Comparison of ENCODE assay signal across 17 cellular contexts in the genomic region with DNA sequence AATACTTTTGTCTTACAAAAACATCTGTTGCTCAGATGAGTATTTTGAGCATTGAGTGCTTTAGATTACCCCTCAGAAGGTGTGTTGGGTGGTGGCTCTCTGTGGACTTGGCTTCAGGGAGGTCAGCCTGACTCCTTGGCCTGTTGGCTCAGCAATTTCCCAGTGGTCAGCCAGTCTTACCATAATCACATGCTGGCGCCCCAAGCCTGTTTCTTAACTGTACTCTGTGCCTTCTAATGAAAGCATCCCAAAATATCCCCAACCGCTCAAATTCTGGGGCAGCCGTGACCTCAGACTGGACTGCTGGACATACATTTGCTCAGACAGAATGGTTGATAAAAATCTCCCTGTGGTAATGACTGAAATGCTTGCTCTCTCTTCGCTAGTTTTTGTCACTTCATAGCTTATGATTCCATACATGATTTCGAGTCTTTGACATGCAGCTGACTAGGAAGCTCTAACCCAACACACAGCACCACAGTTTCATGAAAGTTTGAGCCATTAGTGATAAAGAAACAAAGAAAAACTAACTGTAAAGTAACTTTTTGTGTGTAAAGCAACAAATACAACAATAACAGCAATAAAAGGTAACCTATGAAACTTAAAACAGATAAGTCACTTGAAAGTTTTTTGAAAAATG.
DNase-seq lines count a peak whose midpoint lies in the region; ATAC-seq, FAIRE-seq and TF ChIP-seq lines count a peak whose summit lies in the region.
"Had no signal": no experiment of that assay in that cellular context is flagged by ENCODE, and none has a peak within 500 bp of the region (broad histone marks: within the 10 kb centered on the region; RNA-seq: fewer than 3 reads in every experiment).

No MANE protein-coding gene starts in this region.

- no peaks in the 10 kb centered on the region for H3K27me3 Mint-ChIP-seq in activated B cell treated with CpG ODN at 0.5 μM for 24 hours

- ATAC-seq in HG03045 (IDR thresholded peaks at IDR 0.05; ENCODE audit: unreplicated experiment): peak; percentile 50
- ATAC-seq in activated B cell treated with CpG ODN at 0.5 μM for 24 hours (ENCODE audit: low read depth): no peak
- no peak for ATAC-seq in GM21367 (IDR thresholded peaks at IDR 0.05; ENCODE audit: unreplicated experiment)
- ATAC-seq: gastroesophageal sphincter had no signal

- peak overlapping the region; percentile 88 for H3K27ac Mint-ChIP-seq in activated B cell treated with CpG ODN at 0.5 μM for 24 hours

- H3K36me3 Mint-ChIP-seq in activated B cell treated with CpG ODN at 0.5 μM for 24 hours (ENCODE audit: low read depth): no peaks in the 10 kb centered on the region

- peak overlapping the region; percentile 15 for H3K4me3 Mint-ChIP-seq in activated B cell treated with CpG ODN at 0.5 μM for 24 hours

- no peak overlapping the region for H4K91ac ChIP-seq in neuronal stem cell (ENCODE audit: low read depth, low read length, poor library complexity)

- TF ChIP-seq POLR2A in GM12892 (IDR thresholded peaks at IDR 0.05; ENCODE audit: low read depth, low read length): no peak

- no peaks in the 10 kb centered on the region for H3K79me1 ChIP-seq in neuronal stem cell (ENCODE audit: low read depth, low read length)

- H3K27me3 ChIP-seq in neuronal stem cell (ENCODE audit: control insufficient read depth in 3 of 3, insufficient read depth in 3 of 3, low read depth in 1 of 3, low read length in 3 of 3): no peaks in the 10 kb centered on the region
- H3K27me3 ChIP-seq: gastroesophageal sphincter, Peyer's patch, testis had no signal

- peak overlapping the region; percentile 64 for H2AFZ ChIP-seq in neuronal stem cell (ENCODE audit: low read length)

- DNase-seq in GM12892 (ENCODE audit: insufficient read length) (no peak), activated B cell treated with CpG ODN at 0.5 μM for 24 hours (no peak), neuronal stem cell (ENCODE audit: low spot score) (no peak), DMS153 treated with DMSO at 0.1 percent for 48 hours (lab: John Stamatoyannopoulos, UW; ENCODE audit: unreplicated experiment) (no peak), NCI-H2171 (lab: John Stamatoyannopoulos, UW) (no peak), occipital lobe (lab: John Stamatoyannopoulos, UW) (no peak)
- DNase-seq: activated CD4-positive, CD25-positive, alpha-beta regulatory T cell treated with anti-CD3 and anti-CD28 coated beads, Interleukin-2, amount 50 U/mL, for 72 hours; DMS 273 treated with DMSO at 0.1 percent for 48 hours; NCI-H146; NCI-H524; psoas muscle; testis had no signal

- H3K4me1 ChIP-seq in neuronal stem cell (ENCODE audit: control insufficient read depth in 2 of 2, insufficient read depth in 1 of 2, low read depth in 1 of 2, low read length in 2 of 2): no peaks in the 10 kb centered on the region
- H3K4me1 ChIP-seq: gastroesophageal sphincter, Peyer's patch, testis had no signal

- no peak overlapping the region for H2BK5ac ChIP-seq in neuronal stem cell (ENCODE audit: low read length)

- H3K27ac ChIP-seq in neuronal stem cell (replicated peaks; ENCODE audit: low read length): no peak overlapping the region
- H3K27ac ChIP-seq: gastroesophageal sphincter, psoas muscle, testis had no signal

- intact Hi-C loops in activated B cell treated with CpG ODN at 0.5 μM for 24 hours (cut with micrococcal nuclease): no loop called here

- no peaks in the 10 kb centered on the region for H3K36me3 ChIP-seq in neuronal stem cell (replicated peaks in 1 of 2; ENCODE audit: control insufficient read depth in 2 of 2, insufficient read depth in 2 of 2, low read length in 2 of 2)
- H3K36me3 ChIP-seq: gastroesophageal sphincter, Peyer's patch had no signal

- no peak overlapping the region for H3K9ac ChIP-seq in neuronal stem cell (ENCODE audit: low read depth, low read length, poor library complexity)

- no peak overlapping the region for H2AK5ac ChIP-seq in neuronal stem cell (ENCODE audit: low read depth, low read length)

- no peak overlapping the region for H2BK120ac ChIP-seq in neuronal stem cell (ENCODE audit: low read depth, low read length)

- H3K4me1 Mint-ChIP-seq in activated B cell treated with CpG ODN at 0.5 μM for 24 hours: peaks cover 80% of the 10 kb centered on the region

- no peak overlapping the region for H3K14ac ChIP-seq in neuronal stem cell (ENCODE audit: low read length)

- no peak overlapping the region for H2BK12ac ChIP-seq in neuronal stem cell (ENCODE audit: low read length)

- H3K9me3 ChIP-seq in neuronal stem cell (replicated peaks in 1 of 2; ENCODE audit: control insufficient read depth in 2 of 2, insufficient read depth in 1 of 2, low read depth in 1 of 2, low read length in 2 of 2): no peaks in the 10 kb centered on the region
- H3K9me3 ChIP-seq: gastroesophageal sphincter, Peyer's patch, psoas muscle, testis had no signal

- H3K18ac ChIP-seq in neuronal stem cell (ENCODE audit: low read length): no peak overlapping the region

- no peak overlapping the region for H3K23ac ChIP-seq in neuronal stem cell (ENCODE audit: low read depth, low read length, poor library complexity)

- H3K9me3 Mint-ChIP-seq in activated B cell treated with CpG ODN at 0.5 μM for 24 hours: no peaks in the 10 kb centered on the region

- POLR2A ChIA-PET in activated B cell treated with CpG ODN at 0.5 μM for 24 hours (lab: Charles Lee): interaction anchor here (0.5 to 3.0 kb wide), 7 partner anchors 9 to 564 kb away, joined by 3 to 28 read pairs (median 8); a partner anchor contains a TSS

- FAIRE-seq in GM12892 (lab: Jason Lieb, UNC): peak; percentile 96
- FAIRE-seq: islet of Langerhans had no signal

- no peak overlapping the region for H2BK15ac ChIP-seq in neuronal stem cell (ENCODE audit: low read length)

- no peak for TF ChIP-seq CTCF in activated B cell treated with CpG ODN at 0.5 μM for 24 hours (IDR thresholded peaks at IDR 0.05)

- no peak overlapping the region for H3K4ac ChIP-seq in neuronal stem cell (ENCODE audit: low read length)

- H4K8ac ChIP-seq in neuronal stem cell (ENCODE audit: low read depth, low read length): no peak overlapping the region

- H3K4me2 ChIP-seq in neuronal stem cell (ENCODE audit: insufficient read depth, low read length, poor library complexity, severe bottlenecking): no peak overlapping the region

- WGBS in neuronal stem cell (ENCODE audit: extremely low coverage in 2 of 2, insufficient read length in 2 of 2, insufficient replicate concordance in 1 of 2), 2 donors: no CpG with 5 or more reads among the region's 5 CpGs

- no peak overlapping the region for H3K4me3 ChIP-seq in neuronal stem cell (ENCODE audit: low read length in 2 of 2)
- H3K4me3 ChIP-seq: gastroesophageal sphincter, Peyer's patch, psoas muscle, testis had no signal

- CTCF ChIA-PET in activated B cell treated with CpG ODN at 0.5 μM for 24 hours (lab: Charles Lee): no interaction called here
